In the genomic region with DNA sequence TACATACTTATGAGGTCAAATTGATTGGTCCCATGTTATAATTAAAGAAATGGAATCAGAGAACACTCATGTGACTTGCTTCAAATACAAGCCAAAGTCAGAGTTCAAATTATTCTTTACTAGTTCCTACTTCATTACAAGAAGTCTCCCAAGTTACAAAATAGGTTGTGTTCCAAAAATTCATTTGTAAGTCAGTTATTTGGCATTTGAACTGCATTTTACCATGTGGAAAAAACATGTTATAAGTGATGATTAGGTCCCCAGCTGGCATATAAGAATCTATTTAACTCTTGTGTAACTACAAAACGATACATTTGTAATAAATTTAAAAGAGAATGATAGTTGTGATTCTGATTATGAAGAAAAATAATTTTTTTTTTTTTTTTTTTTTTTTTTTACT, we compare ENCODE assay signal across 35 cellular contexts.
"Had no signal": no experiment of that assay in that cellular context is flagged by ENCODE, and none has a peak within 500 bp of the region (broad histone marks: within the 10 kb centered on the region; RNA-seq: fewer than 3 reads in every experiment).

No MANE protein-coding gene starts in this region.

- H3K27me3 Mint-ChIP-seq: activated CD4-positive, alpha-beta memory T cell treated with anti-CD3 and anti-CD28 coated beads for 36 hours; activated CD4-positive, alpha-beta T cell treated with anti-CD3 and anti-CD28 coated beads for 36 hours; activated CD4-positive, alpha-beta T cell treated with anti-CD3 and anti-CD28 coated beads, Interleukin-2, amount 10 ng/mL, durations not matched to agents 24 days and 14 days; activated CD8-positive, alpha-beta memory T cell treated with anti-CD3 and anti-CD28 coated beads, Interleukin-2, amount 10 ng/mL, durations not matched to agents 7 days and 5 days; activated naive CD4-positive, alpha-beta T cell treated with anti-CD3 and anti-CD28 coated beads, Interleukin-2, amount 50 U/mL, for 24 hours; activated naive CD8-positive, alpha-beta T cell treated with anti-CD3 and anti-CD28 coated beads for 36 hours; activated naive CD8-positive, alpha-beta T cell treated with anti-CD3 and anti-CD28 coated beads, Interleukin-2, amount 50 U/mL, for 24 hours; effector memory CD8-positive, alpha-beta T cell; T-helper 17 cell had no signal

- H3K4me3 ChIP-seq: adrenal gland, body of pancreas, esophagus muscularis mucosa, gastroesophageal sphincter, heart right ventricle had no signal

- H3K36me3 ChIP-seq: adrenal gland had no signal

- H3K27me3 ChIP-seq: adrenal gland, body of pancreas, esophagus muscularis mucosa, gastroesophageal sphincter, heart right ventricle had no signal

- DNase-seq: activated CD4-positive, alpha-beta memory T cell treated with anti-CD3 and anti-CD28 coated beads for 36 hours; activated CD4-positive, alpha-beta T cell treated with anti-CD3 and anti-CD28 coated beads for 36 hours; activated CD4-positive, alpha-beta T cell treated with anti-CD3 and anti-CD28 coated beads, Interleukin-2, amount 10 ng/mL, durations not matched to agents 24 days and 14 days; activated CD4-positive, CD25-positive, alpha-beta regulatory T cell; activated CD4-positive, CD25-positive, alpha-beta regulatory T cell treated with anti-CD3 and anti-CD28 coated beads, Interleukin-2, amount 50 U/mL, for 72 hours; activated CD8-positive, alpha-beta memory T cell treated with anti-CD3 and anti-CD28 coated beads, Interleukin-2, amount 10 ng/mL, durations not matched to agents 7 days and 5 days; activated CD8-positive, alpha-beta memory T cell treated with anti-CD3 and anti-CD28 coated beads, Interleukin-2, amount 50 U/mL, for 4 hours; activated CD8-positive, alpha-beta T cell treated with anti-CD3 and anti-CD28 coated beads, Interleukin-2, amount 10 ng/mL, durations not matched to agents 7 days and 5 days; activated effector memory CD4-positive, alpha-beta T cell treated with anti-CD3 and anti-CD28 coated beads, Interleukin-2, amount 50 U/mL, for 16 hours; activated naive CD4-positive, alpha-beta T cell treated with anti-CD3 and anti-CD28 coated beads for 36 hours; activated naive CD8-positive, alpha-beta T cell treated with anti-CD3 and anti-CD28 coated beads for 36 hours; activated naive CD8-positive, alpha-beta T cell treated with anti-CD3 and anti-CD28 coated beads, Interleukin-2, amount 50 U/mL, for 24 hours; activated T-cell treated with anti-CD3 and anti-CD28 coated beads, Interleukin-2, amount 50 U/mL, for 1 hour; activated T-cell treated with anti-CD3 and anti-CD28 coated beads, Interleukin-2, amount 50 U/mL, for 48 hours; adrenal gland; amygdala; aorta; body of pancreas; caudate nucleus; cortex of kidney; dermis blood vessel endothelial cell; effector CD4-positive, alpha-beta T cell; effector memory CD8-positive, alpha-beta T cell; erythroblast; foreskin melanocyte; heart right ventricle; T-helper 1 cell; T-helper 17 cell; T1000 had no signal

- H3K4me1 Mint-ChIP-seq: activated CD4-positive, alpha-beta T cell treated with anti-CD3 and anti-CD28 coated beads for 36 hours; activated CD4-positive, alpha-beta T cell treated with anti-CD3 and anti-CD28 coated beads, Interleukin-2, amount 10 ng/mL, durations not matched to agents 24 days and 14 days; activated CD8-positive, alpha-beta memory T cell treated with anti-CD3 and anti-CD28 coated beads, Interleukin-2, amount 10 ng/mL, durations not matched to agents 7 days and 5 days; activated naive CD4-positive, alpha-beta T cell treated with anti-CD3 and anti-CD28 coated beads, Interleukin-2, amount 50 U/mL, for 24 hours; activated naive CD8-positive, alpha-beta T cell treated with anti-CD3 and anti-CD28 coated beads for 36 hours; activated naive CD8-positive, alpha-beta T cell treated with anti-CD3 and anti-CD28 coated beads, Interleukin-2, amount 50 U/mL, for 24 hours had no signal

- H3K4me1 ChIP-seq: adrenal gland, body of pancreas had no signal

- H3K27ac Mint-ChIP-seq: activated CD4-positive, alpha-beta memory T cell treated with anti-CD3 and anti-CD28 coated beads for 36 hours; activated CD4-positive, alpha-beta T cell treated with anti-CD3 and anti-CD28 coated beads for 36 hours; activated CD4-positive, alpha-beta T cell treated with anti-CD3 and anti-CD28 coated beads, Interleukin-2, amount 10 ng/mL, durations not matched to agents 24 days and 14 days; activated CD8-positive, alpha-beta memory T cell treated with anti-CD3 and anti-CD28 coated beads, Interleukin-2, amount 10 ng/mL, durations not matched to agents 7 days and 5 days; activated CD8-positive, alpha-beta T cell treated with anti-CD3 and anti-CD28 coated beads, Interleukin-2, amount 10 ng/mL, durations not matched to agents 7 days and 5 days; activated naive CD4-positive, alpha-beta T cell treated with anti-CD3 and anti-CD28 coated beads for 36 hours; activated naive CD4-positive, alpha-beta T cell treated with anti-CD3 and anti-CD28 coated beads, Interleukin-2, amount 50 U/mL, for 24 hours; activated naive CD8-positive, alpha-beta T cell treated with anti-CD3 and anti-CD28 coated beads for 36 hours; activated naive CD8-positive, alpha-beta T cell treated with anti-CD3 and anti-CD28 coated beads, Interleukin-2, amount 50 U/mL, for 24 hours; activated T-helper 1 cell treated with anti-CD3 and anti-CD28 coated beads, Interleukin-12 subunit alpha, Interleukin-12 subunit beta, Interleukin-2, Interleukin-4 antibody, amounts not matched to agents 30 ng/mL and 10 ng/mL and 1 ng/mL, durations not matched to agents 14 hours and 24 hours and 36 hours; activated T-helper 2 cell treated with anti-CD3 and anti-CD28 coated beads, Interferon-gamma antibody, Interleukin-2, Interleukin-4, amounts not matched to agents 10 μg/mL and 5 μg/mL and 100 μg/mL, durations not matched to agents 14 hours and 24 hours and 36 hours; effector memory CD8-positive, alpha-beta T cell; T-helper 17 cell; T-helper 2 cell treated with Interferon-gamma antibody and Interleukin-4, amounts not matched to agents 5 μg/mL and 100 μg/mL, for 36 hours had no signal

- H3K9me3 Mint-ChIP-seq: activated CD4-positive, alpha-beta memory T cell treated with anti-CD3 and anti-CD28 coated beads for 36 hours; activated CD4-positive, alpha-beta T cell treated with anti-CD3 and anti-CD28 coated beads, Interleukin-2, amount 10 ng/mL, durations not matched to agents 24 days and 14 days; activated naive CD4-positive, alpha-beta T cell treated with anti-CD3 and anti-CD28 coated beads for 36 hours; activated naive CD4-positive, alpha-beta T cell treated with anti-CD3 and anti-CD28 coated beads, Interleukin-2, amount 50 U/mL, for 24 hours; activated naive CD8-positive, alpha-beta T cell treated with anti-CD3 and anti-CD28 coated beads for 36 hours; activated naive CD8-positive, alpha-beta T cell treated with anti-CD3 and anti-CD28 coated beads, Interleukin-2, amount 50 U/mL, for 24 hours; activated T-helper 1 cell treated with anti-CD3 and anti-CD28 coated beads, Interleukin-12 subunit alpha, Interleukin-12 subunit beta, Interleukin-2, Interleukin-4 antibody, amounts not matched to agents 30 ng/mL and 10 ng/mL and 1 ng/mL, durations not matched to agents 14 hours and 24 hours and 36 hours; activated T-helper 2 cell treated with anti-CD3 and anti-CD28 coated beads, Interferon-gamma antibody, Interleukin-2, Interleukin-4, amounts not matched to agents 10 μg/mL and 5 μg/mL and 100 μg/mL, durations not matched to agents 14 hours and 24 hours and 36 hours; effector memory CD8-positive, alpha-beta T cell; T-helper 2 cell treated with Interferon-gamma antibody and Interleukin-4, amounts not matched to agents 5 μg/mL and 100 μg/mL, for 36 hours had no signal

- ATAC-seq: activated CD4-positive, alpha-beta T cell treated with anti-CD3 and anti-CD28 coated beads for 36 hours; activated CD8-positive, alpha-beta memory T cell treated with anti-CD3 and anti-CD28 coated beads, Interleukin-2, amount 10 ng/mL, durations not matched to agents 7 days and 5 days; activated CD8-positive, alpha-beta T cell treated with anti-CD3 and anti-CD28 coated beads, Interleukin-2, amount 10 ng/mL, durations not matched to agents 7 days and 5 days; activated naive CD8-positive, alpha-beta T cell treated with anti-CD3 and anti-CD28 coated beads, Interleukin-2, amount 50 U/mL, for 24 hours; body of pancreas; effector memory CD8-positive, alpha-beta T cell; gastroesophageal sphincter; heart right ventricle; T-helper 17 cell had no signal

- H3K4me3 Mint-ChIP-seq: activated CD4-positive, alpha-beta memory T cell treated with anti-CD3 and anti-CD28 coated beads for 36 hours; activated CD4-positive, alpha-beta T cell treated with anti-CD3 and anti-CD28 coated beads for 36 hours; activated CD4-positive, alpha-beta T cell treated with anti-CD3 and anti-CD28 coated beads, Interleukin-2, amount 10 ng/mL, durations not matched to agents 24 days and 14 days; activated CD8-positive, alpha-beta memory T cell treated with anti-CD3 and anti-CD28 coated beads, Interleukin-2, amount 10 ng/mL, durations not matched to agents 7 days and 5 days; activated CD8-positive, alpha-beta T cell treated with anti-CD3 and anti-CD28 coated beads, Interleukin-2, amount 10 ng/mL, durations not matched to agents 7 days and 5 days; activated naive CD4-positive, alpha-beta T cell treated with anti-CD3 and anti-CD28 coated beads for 36 hours; activated naive CD4-positive, alpha-beta T cell treated with anti-CD3 and anti-CD28 coated beads, Interleukin-2, amount 50 U/mL, for 24 hours; activated naive CD8-positive, alpha-beta T cell treated with anti-CD3 and anti-CD28 coated beads for 36 hours; activated naive CD8-positive, alpha-beta T cell treated with anti-CD3 and anti-CD28 coated beads, Interleukin-2, amount 50 U/mL, for 24 hours; activated T-helper 1 cell treated with anti-CD3 and anti-CD28 coated beads, Interleukin-12 subunit alpha, Interleukin-12 subunit beta, Interleukin-2, Interleukin-4 antibody, amounts not matched to agents 30 ng/mL and 10 ng/mL and 1 ng/mL, durations not matched to agents 14 hours and 24 hours and 36 hours; effector memory CD8-positive, alpha-beta T cell; T-helper 17 cell; T-helper 2 cell treated with Interferon-gamma antibody and Interleukin-4, amounts not matched to agents 5 μg/mL and 100 μg/mL, for 36 hours had no signal

- H3K27ac ChIP-seq: adrenal gland, body of pancreas, esophagus muscularis mucosa, heart right ventricle had no signal

- H3K9me3 ChIP-seq: adrenal gland, body of pancreas, esophagus muscularis mucosa, gastroesophageal sphincter, heart right ventricle had no signal

- H3K36me3 Mint-ChIP-seq: activated CD8-positive, alpha-beta memory T cell treated with anti-CD3 and anti-CD28 coated beads, Interleukin-2, amount 10 ng/mL, durations not matched to agents 7 days and 5 days had no signal
